ENCODE assay signal across 17 cellular contexts in the genomic region with DNA sequence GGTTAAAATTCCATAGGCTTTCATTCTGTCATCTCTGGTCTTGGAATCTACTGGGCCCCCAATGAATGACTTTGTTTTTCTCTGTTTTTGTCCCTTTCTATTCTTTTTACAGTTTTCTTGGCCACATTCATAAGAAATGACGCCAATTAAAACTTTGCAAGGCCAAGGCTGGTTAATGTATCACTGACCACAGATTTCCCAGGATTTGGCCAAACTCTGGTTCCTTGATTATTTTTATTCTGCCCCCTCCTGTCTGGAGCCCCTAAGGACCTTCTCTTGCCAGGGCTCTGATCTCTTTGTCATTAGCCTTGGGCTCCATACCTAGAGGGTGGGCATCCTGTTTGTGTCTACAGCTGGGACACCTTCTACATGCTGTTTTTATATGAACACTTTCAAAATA.
"Had no signal": no experiment of that assay in that cellular context is flagged by ENCODE, and none has a peak within 500 bp of the region (broad histone marks: within the 10 kb centered on the region; RNA-seq: fewer than 3 reads in every experiment).

No MANE protein-coding gene starts in this region.

- H3K27ac ChIP-seq: adrenal gland, skin epidermis had no signal

- H3K4me1 ChIP-seq: adrenal gland had no signal

- H3K4me3 ChIP-seq: adrenal gland, coronary artery, mucosa of descending colon, skin epidermis had no signal

- DNase-seq: activated B cell treated with CpG ODN at 0.5 μM for 24 hours; activated CD4-positive, alpha-beta T cell treated with anti-CD3 and anti-CD28 coated beads, Interleukin-2, amount 10 ng/mL, durations not matched to agents 7 days and 5 days; activated CD8-positive, alpha-beta memory T cell treated with anti-CD3 and anti-CD28 coated beads for 24 hours; activated naive CD4-positive, alpha-beta T cell treated with anti-CD3 and anti-CD28 coated beads, Interleukin-2, amount 10 ng/mL, durations not matched to agents 7 days and 5 days; adrenal gland; caudate nucleus; effector CD8-positive, alpha-beta T cell; hippocampal formation; mammary epithelial cell; mucosa of descending colon; naive thymus-derived CD8-positive, alpha-beta T cell; SHP77 treated with DMSO at 0.1 percent for 48 hours; T-helper 17 cell; trophoblast cell had no signal

- ATAC-seq: mucosa of descending colon; naive thymus-derived CD8-positive, alpha-beta T cell; stimulated activated effector memory CD8-positive, alpha-beta T cell treated with anti-CD3 and anti-CD28 coated beads, Interleukin-12 subunit alpha, Interleukin-12 subunit beta, amount 100 ng/mL, for 72 hours; T-helper 17 cell had no signal

- H3K36me3 ChIP-seq: adrenal gland had no signal

- H3K27me3 ChIP-seq: adrenal gland had no signal

- H3K9me3 ChIP-seq: adrenal gland, mucosa of descending colon had no signal
